Comparison of ENCODE assay signal across 15 cellular contexts in the genomic region with DNA sequence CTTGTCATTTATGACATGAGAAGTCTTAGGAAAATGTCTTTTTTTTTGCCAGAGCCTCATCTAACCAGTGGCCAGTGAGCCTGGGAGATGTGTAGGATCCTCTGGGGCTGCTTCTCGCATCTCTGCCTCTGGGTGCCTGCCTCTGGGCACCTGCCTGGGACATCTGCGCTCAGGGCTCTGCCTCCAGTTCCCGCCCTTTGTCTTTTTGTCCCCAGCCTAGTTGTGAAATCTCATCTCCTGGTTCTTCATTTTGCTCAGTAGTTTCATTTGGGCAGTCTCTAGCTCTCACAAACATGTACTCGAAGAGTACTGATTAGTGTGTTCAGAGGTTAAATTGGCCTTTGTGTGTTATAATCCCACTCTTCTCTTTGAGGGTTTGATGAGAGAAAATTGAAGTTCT.
"Had no signal": no experiment of that assay in that cellular context is flagged by ENCODE, and none has a peak within 500 bp of the region (broad histone marks: within the 10 kb centered on the region; RNA-seq: fewer than 3 reads in every experiment).

No MANE protein-coding gene starts in this region.

- H2AFZ ChIP-seq: hepatocyte had no signal

- H3K4me1 Mint-ChIP-seq: activated naive CD8-positive, alpha-beta T cell treated with anti-CD3 and anti-CD28 coated beads for 36 hours had no signal

- H3K4me3 Mint-ChIP-seq: activated naive CD8-positive, alpha-beta T cell treated with anti-CD3 and anti-CD28 coated beads for 36 hours; activated T-helper 1 cell treated with anti-CD3 and anti-CD28 coated beads, Interleukin-12 subunit alpha, Interleukin-12 subunit beta, Interleukin-2, Interleukin-4 antibody, amounts not matched to agents 30 ng/mL and 10 ng/mL and 1 ng/mL, durations not matched to agents 14 hours and 24 hours and 36 hours; nephron; type B pancreatic cell had no signal

- H3K27ac ChIP-seq: hepatocyte had no signal

- H3K27ac Mint-ChIP-seq: activated naive CD8-positive, alpha-beta T cell treated with anti-CD3 and anti-CD28 coated beads for 36 hours; activated T-helper 1 cell treated with anti-CD3 and anti-CD28 coated beads, Interleukin-12 subunit alpha, Interleukin-12 subunit beta, Interleukin-2, Interleukin-4 antibody, amounts not matched to agents 30 ng/mL and 10 ng/mL and 1 ng/mL, durations not matched to agents 14 hours and 24 hours and 36 hours; nephron; type B pancreatic cell had no signal

- H3K9me3 Mint-ChIP-seq: activated naive CD8-positive, alpha-beta T cell treated with anti-CD3 and anti-CD28 coated beads for 36 hours; activated T-helper 1 cell treated with anti-CD3 and anti-CD28 coated beads, Interleukin-12 subunit alpha, Interleukin-12 subunit beta, Interleukin-2, Interleukin-4 antibody, amounts not matched to agents 30 ng/mL and 10 ng/mL and 1 ng/mL, durations not matched to agents 14 hours and 24 hours and 36 hours had no signal

- H3K27me3 ChIP-seq: hepatocyte had no signal

- DNase-seq: activated CD4-positive, alpha-beta T cell treated with anti-CD3 and anti-CD28 coated beads, Interleukin-2, amount 50 U/mL, for 4 hours; activated gamma-delta T cell treated with Interleukin-2 at 50 U/mL for 16 hours; activated naive CD8-positive, alpha-beta T cell treated with anti-CD3 and anti-CD28 coated beads for 36 hours; activated T-cell treated with anti-CD3 and anti-CD28 coated beads for 4 hours; amniotic stem cell; effector CD4-positive, alpha-beta T cell; midbrain; retina; stimulated activated CD8-positive, alpha-beta memory T cell treated with anti-CD3 and anti-CD28 coated beads, Interleukin-4, amount 100 ng/mL, for 48 hours; stimulated activated naive CD4-positive, alpha-beta T cell treated with Interleukin-2 at 50 U/mL for 16 hours; substantia nigra had no signal

- H3K27me3 Mint-ChIP-seq: type B pancreatic cell had no signal

- H3K4me2 ChIP-seq: hepatocyte had no signal

- H3K4me3 ChIP-seq: hepatocyte had no signal

- H3K36me3 Mint-ChIP-seq: activated naive CD8-positive, alpha-beta T cell treated with anti-CD3 and anti-CD28 coated beads for 36 hours had no signal
